1 cellular context compared by ENCODE assay signal in the genomic region with DNA sequence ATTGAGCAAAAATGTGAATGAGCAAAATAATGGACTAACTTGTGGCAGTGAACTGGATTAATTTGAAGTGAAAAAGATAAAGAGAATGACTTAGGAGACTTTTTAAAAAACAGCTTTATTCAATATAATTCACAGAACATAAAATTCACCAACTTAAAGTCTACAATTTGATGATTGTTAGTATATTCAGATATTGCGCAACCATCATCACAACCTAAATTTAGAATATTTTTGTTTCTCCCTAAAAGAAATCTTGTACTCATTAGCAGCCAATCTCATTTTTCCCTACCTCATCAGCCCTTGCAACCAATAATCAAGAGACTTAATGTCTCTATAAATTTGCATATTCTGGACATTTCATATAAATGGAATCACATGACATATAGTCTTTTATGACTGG.
TF ChIP-seq lines count a peak whose summit lies in the region.

No MANE protein-coding gene starts in this region.

TF ChIP-seq in K562, 482 proteins besides CTCF, POLR2A, EP300 and RAD21 (continued from another document):
- TF ChIP-seq, protein P1, sequence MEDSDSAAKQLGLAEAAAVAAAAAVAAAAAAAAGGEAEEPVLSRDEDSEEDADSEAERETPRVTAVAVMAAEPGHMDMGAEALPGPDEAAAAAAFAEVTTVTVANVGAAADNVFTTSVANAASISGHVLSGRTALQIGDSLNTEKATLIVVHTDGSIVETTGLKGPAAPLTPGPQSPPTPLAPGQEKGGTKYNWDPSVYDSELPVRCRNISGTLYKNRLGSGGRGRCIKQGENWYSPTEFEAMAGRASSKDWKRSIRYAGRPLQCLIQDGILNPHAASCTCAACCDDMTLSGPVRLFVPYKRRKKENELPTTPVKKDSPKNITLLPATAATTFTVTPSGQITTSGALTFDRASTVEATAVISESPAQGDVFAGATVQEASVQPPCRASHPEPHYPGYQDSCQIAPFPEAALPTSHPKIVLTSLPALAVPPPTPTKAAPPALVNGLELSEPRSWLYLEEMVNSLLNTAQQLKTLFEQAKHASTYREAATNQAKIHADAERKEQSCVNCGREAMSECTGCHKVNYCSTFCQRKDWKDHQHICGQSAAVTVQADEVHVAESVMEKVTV (CRISPR knock-in tag; IDR thresholded peaks at IDR 0.05): no peak
- TF ChIP-seq, protein P2, sequence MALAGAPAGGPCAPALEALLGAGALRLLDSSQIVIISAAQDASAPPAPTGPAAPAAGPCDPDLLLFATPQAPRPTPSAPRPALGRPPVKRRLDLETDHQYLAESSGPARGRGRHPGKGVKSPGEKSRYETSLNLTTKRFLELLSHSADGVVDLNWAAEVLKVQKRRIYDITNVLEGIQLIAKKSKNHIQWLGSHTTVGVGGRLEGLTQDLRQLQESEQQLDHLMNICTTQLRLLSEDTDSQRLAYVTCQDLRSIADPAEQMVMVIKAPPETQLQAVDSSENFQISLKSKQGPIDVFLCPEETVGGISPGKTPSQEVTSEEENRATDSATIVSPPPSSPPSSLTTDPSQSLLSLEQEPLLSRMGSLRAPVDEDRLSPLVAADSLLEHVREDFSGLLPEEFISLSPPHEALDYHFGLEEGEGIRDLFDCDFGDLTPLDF (CRISPR knock-in tag; IDR thresholded peaks at IDR 0.05): no peak
TF ChIP-seq in K562: peak in this region for 5.
